8 cellular contexts compared by ENCODE assay signal in the genomic region with DNA sequence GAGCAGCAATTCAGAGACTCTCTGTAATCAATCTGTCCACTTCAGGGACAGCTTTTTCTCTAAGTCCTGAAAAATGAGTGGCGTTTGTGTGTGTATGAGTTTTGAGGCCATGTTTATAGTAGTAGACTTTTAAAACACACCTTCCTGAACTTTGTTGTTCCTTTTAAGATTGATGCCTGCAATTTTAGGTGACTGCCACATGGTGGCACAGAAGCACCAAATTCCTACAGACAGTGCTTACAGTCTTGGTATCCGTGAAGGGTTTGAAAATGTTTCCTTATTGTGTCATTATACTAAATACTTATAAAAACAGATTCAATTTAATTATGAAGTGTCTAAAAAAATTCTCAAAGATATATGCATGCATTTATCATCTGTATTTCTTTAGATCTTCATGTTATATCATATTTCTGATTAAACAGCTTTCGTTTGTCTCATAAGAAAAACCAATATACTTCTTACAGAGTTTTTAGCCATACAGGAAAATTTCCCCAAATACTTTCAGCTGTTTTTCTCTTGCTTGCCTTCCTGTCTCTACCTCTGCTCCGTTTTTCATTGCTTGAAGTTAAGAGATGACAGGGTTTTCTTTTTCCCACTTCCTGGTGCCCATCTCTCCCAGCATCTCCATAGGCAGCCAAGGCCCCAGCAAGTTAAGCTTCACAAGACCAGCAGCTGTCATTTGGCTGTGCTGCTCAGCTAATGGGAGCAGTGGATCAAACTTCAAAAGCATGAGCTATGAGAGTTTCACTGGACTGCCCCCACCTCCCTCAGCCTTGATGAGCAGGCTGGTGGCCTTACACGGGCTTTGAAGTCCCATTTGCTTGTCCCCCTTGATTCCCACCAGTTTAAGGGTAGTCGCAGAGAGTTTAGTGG.
A peak's percentile ranks its signal among the peaks of the same experiment; 100 is the strongest.
DNase-seq lines count a peak whose midpoint lies in the region; ATAC-seq and TF ChIP-seq lines count a peak whose summit lies in the region.

No MANE protein-coding gene starts in this region.

- H3K27ac Mint-ChIP-seq in activated naive CD8-positive, alpha-beta T cell treated with anti-CD3 and anti-CD28 coated beads for 36 hours = no peak overlapping the region

- ATAC-seq in Panc1 = no peak
- no peak for ATAC-seq in foreskin keratinocyte
- no peak for ATAC-seq in HG02870 (IDR thresholded peaks at IDR 0.05; ENCODE audit: unreplicated experiment)

- no peaks in the 10 kb centered on the region for H3K4me1 Mint-ChIP-seq in activated naive CD8-positive, alpha-beta T cell treated with anti-CD3 and anti-CD28 coated beads for 36 hours

- H3K27ac ChIP-seq in Panc1 (ENCODE audit: low read length) = no peak overlapping the region
- H3K27ac ChIP-seq in foreskin keratinocyte = no peak overlapping the region

- no TSS peak for BruUV-seq in Panc1 (replicated peaks; lab: Mats Ljungman, UMichigan)

- in situ Hi-C loops in Panc1 (cut with HindIII; ENCODE audit: low pct_unique_long_range_greater_than_20kb, low sequenced_read_pairs) = no loop called here

- POLR2A ChIA-PET in Panc1 (lab: Charles Lee) = no interaction called here

- TF ChIP-seq CTCF in Panc1 (IDR thresholded peaks at IDR 0.05) = peak; percentile 63
- peak; percentile 93 for TF ChIP-seq CTCF in foreskin keratinocyte (conservative IDR thresholded peaks at IDR 0.05)

- H3K9me3 ChIP-seq in Panc1 (ENCODE audit: control insufficient read depth, insufficient read depth, low read depth, low read length) = no peaks in the 10 kb centered on the region

- peaks cover 2% of the 10 kb centered on the region for H3K9me3 Mint-ChIP-seq in activated naive CD8-positive, alpha-beta T cell treated with anti-CD3 and anti-CD28 coated beads for 36 hours

- H3K4me3 Mint-ChIP-seq in activated naive CD8-positive, alpha-beta T cell treated with anti-CD3 and anti-CD28 coated beads for 36 hours = no peak overlapping the region

- H3K4me3 ChIP-seq in Panc1 (ENCODE audit: low read depth in 2 of 2, low read length in 2 of 2) = no peak overlapping the region

- H3K36me3 ChIP-seq in Panc1 (ENCODE audit: control insufficient read depth, insufficient read depth, low read length) = no peaks in the 10 kb centered on the region

- DNase-seq in D341Med (ENCODE audit: low spot score) (peak; percentile 39), H4 (ENCODE audit: low spot score) (peak; percentile 70), Panc1 (ENCODE audit: low read depth, low spot score) (no peak), foreskin keratinocyte (peak in 1 of 2 donors; percentile 33), islet precursor cell (no peak)
- DNase-seq in activated CD4-positive, alpha-beta T cell treated with anti-CD3 and anti-CD28 coated beads, Interleukin-2, amount 50 U/mL, for 48 hours = no peak
- DNase-seq in activated naive CD8-positive, alpha-beta T cell treated with anti-CD3 and anti-CD28 coated beads for 36 hours = no peak

- CTCF ChIA-PET in Panc1 (lab: Charles Lee) = no interaction called here

- no peaks in the 10 kb centered on the region for H3K27me3 Mint-ChIP-seq in activated naive CD8-positive, alpha-beta T cell treated with anti-CD3 and anti-CD28 coated beads for 36 hours

- no peaks in the 10 kb centered on the region for H3K27me3 ChIP-seq in Panc1 (ENCODE audit: control insufficient read depth, insufficient read depth, low read length)
- no peaks in the 10 kb centered on the region for H3K27me3 ChIP-seq in foreskin keratinocyte

- H3K36me3 Mint-ChIP-seq in activated naive CD8-positive, alpha-beta T cell treated with anti-CD3 and anti-CD28 coated beads for 36 hours = no peaks in the 10 kb centered on the region

- no peaks in the 10 kb centered on the region for H3K4me1 ChIP-seq in Panc1 (ENCODE audit: control insufficient read depth, insufficient read depth, low read length)
- H3K4me1 ChIP-seq in foreskin keratinocyte = peaks cover 13% of the 10 kb centered on the region

- intact Hi-C loops in Panc1 (cut with micrococcal nuclease; ENCODE audit: unreplicated experiment) = no loop called here

Comparison
In these comparisons a context has a peak if more than half of its experiments do, and no peak if none do; other contexts are left out.
1. DNase-seq: peak in D341Med (single experiment) and H4 (single experiment); none in Panc1 (single experiment), activated CD4-positive, alpha-beta T cell treated with anti-CD3 and anti-CD28 coated beads, Interleukin-2, amount 50 U/mL, for 48 hours (0 of 2), islet precursor cell (single experiment) and activated naive CD8-positive, alpha-beta T cell treated with anti-CD3 and anti-CD28 coated beads for 36 hours (single experiment).